21 cellular contexts compared by ENCODE assay signal in genomic region chr22:48418831-48419230, GRCh38.
"Had no signal": no experiment of that assay in that cellular context is flagged by ENCODE, and none has a peak within 500 bp of the region (broad histone marks: within the 10 kb centered on the region; RNA-seq: fewer than 3 reads in every experiment).

No MANE protein-coding gene starts in this region.

- ATAC-seq: esophagus mucosa, gastrocnemius medialis, heart right ventricle, left cardiac atrium, left lung, left ventricle myocardium superior, lower lobe of right lung had no signal

- DNase-seq: dermis blood vessel endothelial cell; effector CD4-positive, alpha-beta T cell; effector memory CD4-positive, alpha-beta T cell; erythroblast; esophagus squamous epithelium; foreskin fibroblast; foreskin melanocyte; gastrocnemius medialis; glutamatergic neuron; heart right ventricle; hippocampal formation; left cardiac atrium; left ventricle myocardium superior; lower lobe of right lung; mesenchymal stem cell; midbrain had no signal

- H3K4me3 ChIP-seq: coronary artery, dorsolateral prefrontal cortex, esophagus squamous epithelium, gastrocnemius medialis, heart right ventricle, left lung, lower lobe of right lung had no signal

- H3K36me3 ChIP-seq: esophagus squamous epithelium, gastrocnemius medialis, heart right ventricle, left lung, lower lobe of right lung had no signal

- H3K27me3 ChIP-seq: gastrocnemius medialis had no signal

- H3K9me3 ChIP-seq: esophagus squamous epithelium, gastrocnemius medialis, heart right ventricle, left lung, lower lobe of right lung had no signal

- H3K4me1 ChIP-seq: esophagus squamous epithelium, gastrocnemius medialis, heart right ventricle, left lung, lower lobe of right lung had no signal

- H3K27ac ChIP-seq: coronary artery, dorsolateral prefrontal cortex, epithelial cell of prostate, esophagus squamous epithelium, gastrocnemius medialis, heart right ventricle, left lung, lower lobe of right lung had no signal
